Comparison of ENCODE assay signal across 27 cellular contexts in genomic region chrX:85865324-85865723, GRCh38.
"Had no signal": no experiment of that assay in that cellular context is flagged by ENCODE, and none has a peak within 500 bp of the region (broad histone marks: within the 10 kb centered on the region; RNA-seq: fewer than 3 reads in every experiment).

No MANE protein-coding gene starts in this region.

- H3K36me3 ChIP-seq: thoracic aorta, transverse colon, upper lobe of right lung, uterus had no signal

- H3K27me3 ChIP-seq: stomach, suprapubic skin, testis, thyroid gland, tibial artery, tibial nerve, transverse colon, upper lobe of left lung, upper lobe of right lung, uterus, vagina had no signal

- H3K27ac ChIP-seq: stomach, suprapubic skin, testis, thoracic aorta, thyroid gland, tibial artery, tibial nerve, transverse colon, upper lobe of left lung, upper lobe of right lung, uterus, vagina had no signal

- H3K9me3 ChIP-seq: suprapubic skin, testis, thoracic aorta, thyroid gland, transverse colon, upper lobe of right lung, uterus had no signal

- FAIRE-seq: urothelium cell line had no signal

- ATAC-seq: stimulated activated effector memory CD8-positive, alpha-beta T cell treated with anti-CD3 and anti-CD28 coated beads, Interleukin-12 subunit alpha, Interleukin-12 subunit beta, amount 100 ng/mL, for 72 hours; stimulated activated memory B cell treated with anti-CD40 and anti-IgM and Interleukin-4, amounts not matched to agents 10 μg/mL and 1 μg/mL and 100 μg/mL, for 72 hours; stimulated activated naive B cell treated with anti-CD40 and anti-IgM and Interleukin-4, amounts not matched to agents 10 μg/mL and 1 μg/mL and 100 μg/mL, for 72 hours; stimulated activated naive CD8-positive, alpha-beta T cell treated with anti-CD3 and anti-CD28 coated beads, Interleukin-15, amount 100 ng/mL, for 72 hours; stimulated activated naive CD8-positive, alpha-beta T cell treated with anti-CD3 and anti-CD28 coated beads, Interleukin-15, Interleukin-2, amounts not matched to agents 100 U/mL and 50 U/mL, for 24 hours; upper lobe of right lung had no signal

- H3K4me3 ChIP-seq: stomach, suprapubic skin, testis, thoracic aorta, thyroid gland, tibial artery, tibial nerve, transverse colon, upper lobe of left lung, upper lobe of right lung, uterus, vagina had no signal

- H3K4me1 ChIP-seq: stomach, suprapubic skin, testis, thyroid gland, tibial artery, tibial nerve, transverse colon, upper lobe of left lung, upper lobe of right lung, uterus, vagina had no signal

- DNase-seq: stimulated activated CD4-positive, alpha-beta T cell treated with anti-CD3 and anti-CD28 coated beads, Interleukin-2, amount 100 ng/mL, for 48 hours; stimulated activated CD4-positive, alpha-beta T cell treated with anti-CD3 and anti-CD28 coated beads, Interleukin-4, amount 100 ng/mL, for 1 hour; stimulated activated CD4-positive, alpha-beta T cell treated with anti-CD3 and anti-CD28 coated beads, Interleukin-4, amount 100 ng/mL, for 24 hours; stimulated activated CD4-positive, alpha-beta T cell treated with anti-CD3 and anti-CD28 coated beads, Interleukin-4, amount 100 ng/mL, for 4 hours; stimulated activated CD8-positive, alpha-beta memory T cell treated with anti-CD3 and anti-CD28 coated beads, Interleukin-4, amount 100 ng/mL, for 48 hours; stimulated activated naive B cell treated with anti-CD40 and anti-IgM and Interleukin-4, amounts not matched to agents 10 μg/mL and 1 μg/mL and 100 μg/mL, for 72 hours; stimulated activated naive CD4-positive, alpha-beta T cell; stimulated activated naive CD4-positive, alpha-beta T cell treated with Interleukin-2 at 50 U/mL for 16 hours; stimulated activated naive CD8-positive, alpha-beta T cell treated with anti-CD3 and anti-CD28 coated beads, Interleukin-15, amount 100 ng/mL, for 72 hours; stimulated activated naive CD8-positive, alpha-beta T cell treated with anti-CD3 and anti-CD28 coated beads, Interleukin-15, Interleukin-2, amounts not matched to agents 100 U/mL and 50 U/mL, for 24 hours; stomach; substantia nigra; testis; thyroid gland; tibial artery; transverse colon; trophoblast cell; upper lobe of left lung; upper lobe of right lung; uterus had no signal
